In the genomic region with DNA sequence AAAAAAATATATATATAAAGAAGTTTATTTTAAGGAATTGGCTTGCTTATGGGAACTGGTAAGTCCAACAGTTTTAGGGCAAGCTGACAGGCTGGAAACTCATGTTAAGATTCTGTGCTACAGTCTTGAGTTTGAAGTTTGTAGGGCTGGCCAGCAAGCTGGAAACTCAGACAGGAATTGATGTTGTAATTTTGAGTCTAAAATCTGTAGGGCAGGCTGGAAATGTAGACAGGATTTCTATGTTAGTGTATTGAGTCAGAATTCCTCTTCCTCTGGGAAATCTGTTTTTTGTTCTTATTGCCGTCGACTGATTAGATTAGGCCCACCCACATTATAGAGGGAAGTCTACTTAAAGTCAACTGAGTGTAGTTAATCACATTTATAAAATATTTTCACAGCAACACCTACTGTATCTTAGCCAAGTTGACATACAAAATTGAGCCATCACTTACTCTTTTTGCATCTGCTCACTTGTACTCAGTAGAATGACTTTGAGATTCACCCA, we compare ENCODE assay signal across 23 cellular contexts.
"Had no signal": no experiment of that assay in that cellular context is flagged by ENCODE, and none has a peak within 500 bp of the region (broad histone marks: within the 10 kb centered on the region; RNA-seq: fewer than 3 reads in every experiment).

No MANE protein-coding gene starts in this region.

- H3K9ac ChIP-seq: neural progenitor cell, parathyroid adenoma had no signal

- ATAC-seq: psoas muscle; stimulated activated effector memory CD8-positive, alpha-beta T cell treated with anti-CD3 and anti-CD28 coated beads, Interleukin-12 subunit alpha, Interleukin-12 subunit beta, amount 100 ng/mL, for 72 hours; stimulated activated naive B cell treated with anti-CD40 and anti-IgM and Interleukin-4, amounts not matched to agents 10 μg/mL and 1 μg/mL and 100 μg/mL, for 72 hours had no signal

- H3K9me3 ChIP-seq: ovary, psoas muscle, right lobe of liver, sigmoid colon, stomach, thoracic aorta, thyroid gland, tibial nerve, upper lobe of left lung, vagina had no signal

- H3K27ac ChIP-seq: neural progenitor cell, ovary, parathyroid adenoma, psoas muscle, right lobe of liver, sigmoid colon, stomach, thoracic aorta, thyroid gland, tibial nerve, upper lobe of left lung, vagina had no signal

- H2AFZ ChIP-seq: neural progenitor cell, parathyroid adenoma had no signal

- H3K4me1 ChIP-seq: upper lobe of left lung had no signal

- H3K4me3 ChIP-seq: neural progenitor cell, ovary, psoas muscle, right lobe of liver, sigmoid colon, stomach, thoracic aorta, thyroid gland, tibial nerve, upper lobe of left lung, vagina had no signal

- DNase-seq: occipital lobe; ovary; posterior cingulate gyrus; psoas muscle; right lobe of liver; sigmoid colon; small intestine; stimulated activated CD4-positive, alpha-beta T cell treated with anti-CD3 and anti-CD28 coated beads, Interleukin-15, amount 100 ng/mL, for 24 hours; stimulated activated CD4-positive, alpha-beta T cell treated with anti-CD3 and anti-CD28 coated beads, Interleukin-2, amount 100 ng/mL, for 24 hours; stimulated activated CD4-positive, alpha-beta T cell treated with anti-CD3 and anti-CD28 coated beads, Interleukin-2, amount 100 ng/mL, for 48 hours; stimulated activated CD4-positive, alpha-beta T cell treated with anti-CD3 and anti-CD28 coated beads, Interleukin-4, amount 100 ng/mL, for 24 hours; stimulated activated naive B cell treated with anti-CD40 and anti-IgM and Interleukin-4, amounts not matched to agents 10 μg/mL and 1 μg/mL and 100 μg/mL, for 72 hours; stimulated activated naive CD4-positive, alpha-beta T cell treated with Interleukin-2 at 50 U/mL for 16 hours; stomach; thyroid gland; trophoblast cell; upper lobe of left lung had no signal

- H3K27me3 ChIP-seq: neural progenitor cell, ovary, right lobe of liver, sigmoid colon, stomach, thyroid gland, tibial nerve, upper lobe of left lung, vagina had no signal

- H3K36me3 ChIP-seq: neural progenitor cell, ovary, right lobe of liver, sigmoid colon, stomach, thoracic aorta, thyroid gland, tibial nerve, upper lobe of left lung, vagina had no signal

- H3K4me2 ChIP-seq: neural progenitor cell had no signal
